Comparison of ENCODE assay signal across 1 cellular context in genomic region chr10:72658696-72659400, GRCh38.
A peak's percentile ranks its signal among the peaks of the same experiment; 100 is the strongest.
TF ChIP-seq lines count a peak whose summit lies in the region.

No MANE protein-coding gene starts in this region.

TF ChIP-seq in K562, 482 proteins besides CTCF, POLR2A, EP300 and RAD21 (continued from another document):
- no peak for TF ChIP-seq RERE (CRISPR knock-in tag; IDR thresholded peaks at IDR 0.05; ENCODE audit: borderline replicate concordance)
- no peak for TF ChIP-seq HDAC6 (IDR thresholded peaks at IDR 0.05; ENCODE audit: low read depth, low read length)
- TF ChIP-seq FOXK2 (conservative IDR thresholded peaks at IDR 0.05 in 1 of 2, IDR thresholded peaks at IDR 0.05 in 1 of 2; ENCODE audit: low read depth in 2 of 2): 0 out of 4 replicates have a peak, but pooled peaks of 1 of the 2 experiments have one; percentile 28
- no peak for TF ChIP-seq U2AF2 (optimal IDR thresholded peaks at IDR 0.05; ENCODE audit: low read depth, low read length)
